In the genomic region with DNA sequence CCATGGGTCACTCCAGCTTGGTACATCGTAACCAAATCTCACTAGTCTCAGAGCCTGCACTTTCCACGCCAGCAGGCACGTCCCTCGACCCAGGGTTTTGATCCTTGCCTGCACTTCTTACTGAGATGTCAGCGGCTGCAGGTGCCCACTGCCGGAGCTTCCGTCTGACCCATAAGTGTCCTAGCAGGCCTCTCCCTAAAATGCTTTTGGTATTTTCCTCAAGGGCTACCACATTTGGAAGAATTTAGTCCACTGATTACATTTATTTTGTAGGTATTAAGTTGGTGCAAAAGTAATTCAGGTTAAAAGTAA, we compare ENCODE assay signal across 5 cellular contexts.
"Had no signal": no experiment of that assay in that cellular context is flagged by ENCODE, and none has a peak within 500 bp of the region (broad histone marks: within the 10 kb centered on the region; RNA-seq: fewer than 3 reads in every experiment).

No MANE protein-coding gene starts in this region.

- H3K4me3 Mint-ChIP-seq: HFFc6, IgD-negative memory B cell had no signal

- H3K27ac Mint-ChIP-seq: HFFc6, IgD-negative memory B cell had no signal

- H3K36me3 Mint-ChIP-seq: IgD-negative memory B cell had no signal

- H3K9me3 Mint-ChIP-seq: HFFc6 had no signal

- DNase-seq: GOT3, H7, HFFc6, KG1 had no signal
